In genomic region chrX:12946838-12947544, GRCh38 we compare ENCODE assay signal across 8 cellular contexts. TPM values are rescaled to one million over a fixed set of nuclear protein-coding genes. Genes with fewer than 3 reads are reported as not detected.
DNase-seq lines count a peak whose midpoint lies in the region; ATAC-seq and TF ChIP-seq lines count a peak whose summit lies in the region.

No MANE protein-coding gene starts in this region.

- peaks cover 53% of the 10 kb centered on the region for H3K4me1 Mint-ChIP-seq in activated naive CD8-positive, alpha-beta T cell treated with anti-CD3 and anti-CD28 coated beads for 36 hours
- peaks cover 37% of the 10 kb centered on the region for H3K4me1 Mint-ChIP-seq in progenitor cell of endocrine pancreas (ENCODE audit: low read depth)

- DNase-seq in A172 (ENCODE audit: low spot score) (peak; percentile 89), NAMALWA (ENCODE audit: low spot score) (peak; percentile 80), heart left ventricle (peak in 4 of 5 donors; percentile 59 to 62 (median 60)), progenitor cell of endocrine pancreas (ENCODE audit: low spot score, unreplicated experiment) (peak; percentile 55)
- DNase-seq in activated naive CD8-positive, alpha-beta T cell treated with anti-CD3 and anti-CD28 coated beads for 36 hours: peak; percentile 69

- TF ChIP-seq CTCF in heart left ventricle (IDR thresholded peaks at IDR 0.05) (peak; percentile 73 to 97 (median 83)), progenitor cell of endocrine pancreas (IDR thresholded peaks at IDR 0.05; ENCODE audit: unreplicated experiment) (peak; percentile 82)

- H3K27ac ChIP-seq in heart left ventricle: peak overlapping the region in 8 of 12 donors; percentile 32 to 77 (median 64)

- H3K9me3 ChIP-seq in heart left ventricle: no peaks in the 10 kb centered on the region

- peak overlapping the region; percentile 62 for H3K4me3 Mint-ChIP-seq in activated naive CD8-positive, alpha-beta T cell treated with anti-CD3 and anti-CD28 coated beads for 36 hours
- peak overlapping the region; percentile 19 for H3K4me3 Mint-ChIP-seq in progenitor cell of endocrine pancreas (ENCODE audit: low read depth)

- no peaks in the 10 kb centered on the region for H3K9me3 Mint-ChIP-seq in activated naive CD8-positive, alpha-beta T cell treated with anti-CD3 and anti-CD28 coated beads for 36 hours
- peaks cover 19% of the 10 kb centered on the region for H3K9me3 Mint-ChIP-seq in progenitor cell of endocrine pancreas (ENCODE audit: low read depth)

- peak overlapping the region; percentile 99 for H3K27ac Mint-ChIP-seq in activated naive CD8-positive, alpha-beta T cell treated with anti-CD3 and anti-CD28 coated beads for 36 hours
- H3K27ac Mint-ChIP-seq in progenitor cell of endocrine pancreas: peak overlapping the region; percentile 98

- 38 to 54% (median 48%) methylated on average over 5 of the region's 5 CpGs for WGBS in heart left ventricle, 4 donors

- peaks cover 3% of the 10 kb centered on the region for H3K36me3 Mint-ChIP-seq in activated naive CD8-positive, alpha-beta T cell treated with anti-CD3 and anti-CD28 coated beads for 36 hours
- H3K36me3 Mint-ChIP-seq in progenitor cell of endocrine pancreas (ENCODE audit: insufficient read depth): no peaks in the 10 kb centered on the region

- TF ChIP-seq POLR2A in heart left ventricle (IDR thresholded peaks at IDR 0.05): no peak

- intact Hi-C loops in heart left ventricle (cut with DNase I): loop anchor here in 5 of 10 donors (1.0 to 10.0 kb wide), 6 partner anchors 540 to 705 kb away; partner anchors contain the start of gene TCEANC (in 1 of the 5)

- no peaks in the 10 kb centered on the region for H3K36me3 ChIP-seq in heart left ventricle

- peak; percentile 43 for ATAC-seq in GM18511 (IDR thresholded peaks at IDR 0.05; ENCODE audit: unreplicated experiment)
- peak; percentile 81 for ATAC-seq in SK-N-SH treated with all-trans-retinoic acid at 6 μM for 48 hours
- peak in 3 of 4 donors; percentile 75 to 79 (median 78) for ATAC-seq in heart left ventricle
- no peak for ATAC-seq in HG03439 (IDR thresholded peaks at IDR 0.05; ENCODE audit: unreplicated experiment)

- H3K4me1 ChIP-seq in heart left ventricle: peaks cover 0 to 55% (median 14%) of the 10 kb centered on the region in 12 donors

- H3K27me3 Mint-ChIP-seq in activated naive CD8-positive, alpha-beta T cell treated with anti-CD3 and anti-CD28 coated beads for 36 hours: no peaks in the 10 kb centered on the region
- no peaks in the 10 kb centered on the region for H3K27me3 Mint-ChIP-seq in progenitor cell of endocrine pancreas

- H3K27me3 ChIP-seq in heart left ventricle: peaks cover 0 to 9% (median 0%) of the 10 kb centered on the region in 9 donors

- no peak overlapping the region for H3K4me3 ChIP-seq in heart left ventricle

TF ChIP-seq in SK-N-SH treated with all-trans-retinoic acid at 6 μM for 48 hours, 23 proteins besides CTCF, POLR2A, EP300 and RAD21:
- no peak for TF ChIP-seq BACH2 (CRISPR knock-in tag; IDR thresholded peaks at IDR 0.05; ENCODE audit: borderline replicate concordance)
- peak; percentile 20; the same call in 1 of the 2 replicates for TF ChIP-seq ZC3H10 (CRISPR knock-in tag; IDR thresholded peaks at IDR 0.05)
TF ChIP-seq in SK-N-SH treated with all-trans-retinoic acid at 6 μM for 48 hours: peak in this region for 1.

RNA-seq across cellular contexts. Expression of gene TMSB4X, which starts 27.9 kb away (rescaled TPM):
- 16,491 and 16,946 TPM in 2 replicates for total RNA-seq in A172 (2014; rRNA removed; shearing (Covaris generic))
- total RNA-seq in activated naive CD8-positive, alpha-beta T cell treated with anti-CD3 and anti-CD28 coated beads for 36 hours: 1,000 to 10,000 TPM; 3,478 to 3,646 TPM
- total RNA-seq in heart left ventricle (1,000 to 10,000 TPM in 4 of 9 donors, 100 to 1,000 TPM in 5; 689 to 3,543 (median 935) TPM), progenitor cell of endocrine pancreas (1,699 and 1,780 TPM in 2 replicates)
- 1,000 to 10,000 TPM; 1,893 to 1,976 TPM for polyA plus RNA-seq in heart left ventricle

RNA-seq across cellular contexts. Expression of gene TLR8, which starts 40.6 kb away (rescaled TPM):
- total RNA-seq in A172 (2014; rRNA removed; shearing (Covaris generic)): not detected in 2 replicates
- not detected for total RNA-seq in activated naive CD8-positive, alpha-beta T cell treated with anti-CD3 and anti-CD28 coated beads for 36 hours
- total RNA-seq in heart left ventricle (1 to 10 TPM in 3 of 9 donors, under 1 TPM in 6; 0.19 to 9.7 (median 0.58) TPM), progenitor cell of endocrine pancreas (not detected in 2 replicates)
- polyA plus RNA-seq in heart left ventricle: under 1 TPM; 0.04 to 0.35 TPM
